1 cellular context compared by ENCODE assay signal in genomic region chr7:84187087-84187805, GRCh38.
TF ChIP-seq lines count a peak whose summit lies in the region.

No MANE protein-coding gene starts in this region.

TF ChIP-seq in HEK293T, 16 proteins besides CTCF, POLR2A, EP300 and RAD21 (continued from another document):
- TF ChIP-seq PKNOX1 (IDR thresholded peaks at IDR 0.05) (no peak), CTBP1 (IDR thresholded peaks at IDR 0.05; ENCODE audit: borderline replicate concordance) (no peak), TARDBP (IDR thresholded peaks at IDR 0.05) (no peak), BHLHE40 (IDR thresholded peaks at IDR 0.05; ENCODE audit: borderline replicate concordance) (no peak), ARNT (IDR thresholded peaks at IDR 0.05) (no peak)
